28 cellular contexts compared by ENCODE assay signal in genomic region chr10:49651917-49652316, GRCh38. TPM values are rescaled to one million over a fixed set of nuclear protein-coding genes. Genes with fewer than 3 reads are reported as not detected.
"Had no signal": no experiment of that assay in that cellular context is flagged by ENCODE, and none has a peak within 500 bp of the region (broad histone marks: within the 10 kb centered on the region; RNA-seq: fewer than 3 reads in every experiment).

No MANE protein-coding gene starts in this region.

- H3K4me3 ChIP-seq: MG63, Peyer's patch, SJSA1 had no signal

- H3K4me1 Mint-ChIP-seq: activated T-helper 17 cell treated with anti-CD3 and anti-CD28 coated beads, Interleukin-2, amount 50 U/mL, for 72 hours; brain had no signal

- H3K9me3 Mint-ChIP-seq: activated B cell treated with CpG ODN at 0.5 μM for 24 hours; activated CD4-positive, alpha-beta T cell treated with anti-CD3 and anti-CD28 coated beads, Interleukin-2, amount 10 ng/mL, durations not matched to agents 24 days and 14 days; activated naive CD4-positive, alpha-beta T cell treated with anti-CD3 and anti-CD28 coated beads for 36 hours; activated T-helper 17 cell treated with anti-CD3 and anti-CD28 coated beads, Interleukin-2, amount 50 U/mL, for 72 hours had no signal

- ATAC-seq: activated T-helper 17 cell treated with anti-CD3 and anti-CD28 coated beads, Interleukin-2, amount 50 U/mL, for 72 hours; T-helper 17 cell had no signal

- H3K27me3 ChIP-seq: Peyer's patch had no signal

- H3K36me3 ChIP-seq: MG63, Peyer's patch, SJSA1 had no signal

- DNase-seq: activated B cell treated with CpG ODN at 0.5 μM for 24 hours; activated CD4-positive, alpha-beta T cell treated with anti-CD3 and anti-CD28 coated beads for 1 hour; activated CD4-positive, alpha-beta T cell treated with anti-CD3 and anti-CD28 coated beads, Interleukin-2, amount 10 ng/mL, durations not matched to agents 24 days and 14 days; activated CD4-positive, alpha-beta T cell treated with anti-CD3 and anti-CD28 coated beads, Interleukin-2, amount 50 U/mL, for 48 hours; activated gamma-delta T cell; activated naive CD4-positive, alpha-beta T cell treated with anti-CD3 and anti-CD28 coated beads for 36 hours; activated T-cell treated with anti-CD3 and anti-CD28 coated beads for 4 hours; activated T-cell treated with anti-CD3 and anti-CD28 coated beads, Interleukin-2, amount 50 U/mL, for 48 hours; amygdala; MG63; MV-4-11; NCI-H1092 treated with DMSO at 0.1 percent for 48 hours; NCI-H1417 treated with DMSO at 0.1 percent for 48 hours; NCI-H1694; NCI-H2029 treated with DMSO at 0.1 percent for 48 hours; NCI-H446; NCI-H524; SHP77; T-helper 17 cell; T-helper 9 cell had no signal

- H3K4me1 ChIP-seq: SJSA1 had no signal

- H3K9me3 ChIP-seq: MG63, Peyer's patch, SJSA1 had no signal

- H3K4me3 Mint-ChIP-seq: activated B cell treated with CpG ODN at 0.5 μM for 24 hours; activated CD4-positive, alpha-beta T cell treated with anti-CD3 and anti-CD28 coated beads, Interleukin-2, amount 10 ng/mL, durations not matched to agents 24 days and 14 days; activated naive CD4-positive, alpha-beta T cell treated with anti-CD3 and anti-CD28 coated beads for 36 hours; activated naive CD8-positive, alpha-beta T cell; activated T-helper 17 cell treated with anti-CD3 and anti-CD28 coated beads, Interleukin-2, amount 50 U/mL, for 72 hours; brain; central memory CD8-positive, alpha-beta T cell; T-helper 17 cell had no signal

- H3K27ac Mint-ChIP-seq: activated B cell treated with CpG ODN at 0.5 μM for 24 hours; activated CD4-positive, alpha-beta T cell treated with anti-CD3 and anti-CD28 coated beads, Interleukin-2, amount 10 ng/mL, durations not matched to agents 24 days and 14 days; activated naive CD4-positive, alpha-beta T cell treated with anti-CD3 and anti-CD28 coated beads for 36 hours; activated naive CD8-positive, alpha-beta T cell; activated T-helper 17 cell treated with anti-CD3 and anti-CD28 coated beads, Interleukin-2, amount 50 U/mL, for 72 hours; brain; T-helper 17 cell had no signal

- H3K27ac ChIP-seq: KMS-11, Peyer's patch, SJSA1 had no signal

- H3K36me3 Mint-ChIP-seq: activated naive CD8-positive, alpha-beta T cell; brain had no signal

RNA-seq across cellular contexts. Expression of gene C10orf53, which starts 27.5 kb away (rescaled TPM):
- total RNA-seq: activated B cell treated with CpG ODN at 0.5 μM for 24 hours; activated CD4-positive, alpha-beta T cell treated with anti-CD3 and anti-CD28 coated beads, Interleukin-2, amount 10 ng/mL, durations not matched to agents 24 days and 14 days; activated naive CD4-positive, alpha-beta T cell treated with anti-CD3 and anti-CD28 coated beads for 36 hours; activated T-helper 17 cell treated with anti-CD3 and anti-CD28 coated beads, Interleukin-2, amount 50 U/mL, for 72 hours; astrocyte; Peyer's patch; SJSA1; T-helper 17 cell had no signal

RNA-seq across cellular contexts. Expression of gene CHAT, which starts 38.1 kb away (rescaled TPM):
- total RNA-seq: activated B cell treated with CpG ODN at 0.5 μM for 24 hours; activated CD4-positive, alpha-beta T cell treated with anti-CD3 and anti-CD28 coated beads, Interleukin-2, amount 10 ng/mL, durations not matched to agents 24 days and 14 days; activated naive CD4-positive, alpha-beta T cell treated with anti-CD3 and anti-CD28 coated beads for 36 hours; activated T-helper 17 cell treated with anti-CD3 and anti-CD28 coated beads, Interleukin-2, amount 50 U/mL, for 72 hours; SJSA1; T-helper 17 cell had no signal

RNA-seq across cellular contexts. Expression of gene SLC18A3, which starts 41.8 kb away (rescaled TPM):
- total RNA-seq: activated B cell treated with CpG ODN at 0.5 μM for 24 hours; activated CD4-positive, alpha-beta T cell treated with anti-CD3 and anti-CD28 coated beads, Interleukin-2, amount 10 ng/mL, durations not matched to agents 24 days and 14 days; activated naive CD4-positive, alpha-beta T cell treated with anti-CD3 and anti-CD28 coated beads for 36 hours; activated T-helper 17 cell treated with anti-CD3 and anti-CD28 coated beads, Interleukin-2, amount 50 U/mL, for 72 hours; SJSA1; T-helper 17 cell had no signal
